Comparison of ENCODE assay signal across 22 cellular contexts in genomic region chr16:70342016-70342415, GRCh38. TPM values are rescaled to one million over a fixed set of nuclear protein-coding genes. Genes with fewer than 3 reads are reported as not detected.
DNase-seq lines count a peak whose midpoint lies in the region; TF ChIP-seq lines count a peak whose summit lies in the region.
"Had no signal": no experiment of that assay in that cellular context is flagged by ENCODE, and none has a peak within 500 bp of the region (broad histone marks: within the 10 kb centered on the region; RNA-seq: fewer than 3 reads in every experiment).

No MANE protein-coding gene starts in this region.

- DNase-seq in Calu3: no peak
- peak; percentile 12 for DNase-seq in WERI-Rb-1
- peak; percentile 24 for DNase-seq in myocyte (ENCODE audit: low read depth)
- no peak for DNase-seq in cerebellum (ENCODE audit: low spot score)
- DNase-seq in GM13977 (ENCODE audit: low spot score): no peak
- DNase-seq in NCI-H1930 (lab: John Stamatoyannopoulos, UW): no peak
- DNase-seq: activated CD4-positive, alpha-beta T cell treated with anti-CD3 and anti-CD28 coated beads for 1 hour; activated naive CD4-positive, alpha-beta T cell; activated T-cell treated with anti-CD3 and anti-CD28 coated beads, Interleukin-2, amount 50 U/mL, for 48 hours; cerebellar nuclear complex; DMS79 treated with DMSO at 0.1 percent for 48 hours; Kasumi-1; lower lobe of right lung; NCI-H1694 treated with DMSO at 0.1 percent for 48 hours; NCI-H69; sigmoid colon; stimulated activated CD4-positive, alpha-beta T cell treated with anti-CD3 and anti-CD28 coated beads, Interleukin-4, amount 100 ng/mL, for 4 hours; stimulated activated naive B cell treated with anti-CD40 and anti-IgM and Interleukin-4, amounts not matched to agents 10 μg/mL and 1 μg/mL and 100 μg/mL, for 72 hours; T-helper 1 cell had no signal

- H3K27me3 ChIP-seq in BLaER1: no peaks in the 10 kb centered on the region
- H3K27me3 ChIP-seq in WERI-Rb-1 (ENCODE audit: insufficient read depth, low read depth, severe bottlenecking): no peaks in the 10 kb centered on the region
- H3K27me3 ChIP-seq: sigmoid colon had no signal

- H3K27ac Mint-ChIP-seq in Calu3 (ENCODE audit: unreplicated experiment): peak overlapping the region; percentile 33
- H3K27ac Mint-ChIP-seq: stimulated activated naive B cell treated with anti-CD40 and anti-IgM and Interleukin-4, amounts not matched to agents 10 μg/mL and 1 μg/mL and 100 μg/mL, for 72 hours had no signal

- no peak overlapping the region for H3K4me3 Mint-ChIP-seq in Calu3 (ENCODE audit: low read depth, unreplicated experiment)
- H3K4me3 Mint-ChIP-seq: nephron; stimulated activated naive B cell treated with anti-CD40 and anti-IgM and Interleukin-4, amounts not matched to agents 10 μg/mL and 1 μg/mL and 100 μg/mL, for 72 hours had no signal

- H4K20me1 ChIP-seq in BLaER1: no peaks in the 10 kb centered on the region

- peaks cover under 1% of the 10 kb centered on the region; the same call in 1 of the 2 replicates for H3K36me3 ChIP-seq in BLaER1
- no peaks in the 10 kb centered on the region; the same call in 1 of the 2 replicates for H3K36me3 ChIP-seq in WERI-Rb-1
- H3K36me3 ChIP-seq: lower lobe of right lung, sigmoid colon had no signal

- no peak overlapping the region for H3K4me2 ChIP-seq in BLaER1

- H3K4me1 Mint-ChIP-seq in Calu3 (ENCODE audit: low read depth, unreplicated experiment): peaks cover 7% of the 10 kb centered on the region

- intact Hi-C loops in Calu3 (cut with micrococcal nuclease; ENCODE audit: unreplicated experiment): no loop called here

- H3K27me3 Mint-ChIP-seq in Calu3 (ENCODE audit: unreplicated experiment): no peaks in the 10 kb centered on the region
- H3K27me3 Mint-ChIP-seq: stimulated activated naive B cell treated with anti-CD40 and anti-IgM and Interleukin-4, amounts not matched to agents 10 μg/mL and 1 μg/mL and 100 μg/mL, for 72 hours had no signal

- no peaks in the 10 kb centered on the region for H3K9me3 Mint-ChIP-seq in Calu3 (ENCODE audit: low read depth, unreplicated experiment)
- H3K9me3 Mint-ChIP-seq: nephron; stimulated activated naive B cell treated with anti-CD40 and anti-IgM and Interleukin-4, amounts not matched to agents 10 μg/mL and 1 μg/mL and 100 μg/mL, for 72 hours had no signal

- in situ Hi-C loops in GM13977 (cut with MboI; ENCODE audit: low pct_unique_long_range_greater_than_20kb, low sequenced_read_pairs, unreplicated experiment): no loop called here

- 0 out of 2 replicates have a peak overlapping the region, but pooled peaks have one; percentile 1 for H3K9ac ChIP-seq in BLaER1

- H3K4me3 ChIP-seq in BLaER1: no peak overlapping the region
- H3K4me3 ChIP-seq in WERI-Rb-1 (ENCODE audit: low read depth, low read length): no peak overlapping the region
- H3K4me3 ChIP-seq: lower lobe of right lung, sigmoid colon had no signal

- no peak for TF ChIP-seq CTCF in Calu3 (IDR thresholded peaks at IDR 0.05; ENCODE audit: unreplicated experiment)
- no peak for TF ChIP-seq CTCF in WERI-Rb-1 (IDR thresholded peaks at IDR 0.05; ENCODE audit: low read depth, low read length)
- no peak for TF ChIP-seq CTCF in GM13977 (IDR thresholded peaks at IDR 0.05; ENCODE audit: extremely low read depth, insufficient read depth, missing control alignments)

- H3K36me3 Mint-ChIP-seq in Calu3 (ENCODE audit: insufficient read depth, unreplicated experiment): peaks cover 34% of the 10 kb centered on the region

- H3K27ac ChIP-seq in BLaER1 (no peak overlapping the region), WERI-Rb-1 (no peak overlapping the region)
- H3K27ac ChIP-seq: C4-2B, lower lobe of right lung, sigmoid colon had no signal

- no TSS peak for BruUV-seq in Calu3 (replicated peaks; lab: Mats Ljungman, UMichigan)

- no peaks in the 10 kb centered on the region for H3K9me3 ChIP-seq in BLaER1
- H3K9me3 ChIP-seq in WERI-Rb-1 (ENCODE audit: severe bottlenecking): no peaks in the 10 kb centered on the region
- H3K9me3 ChIP-seq: lower lobe of right lung, sigmoid colon had no signal

- peaks cover 21% of the 10 kb centered on the region for H3K4me1 ChIP-seq in BLaER1

- CTCF ChIA-PET in Calu3 (lab: Charles Lee): interaction anchor here (0.7 kb wide), 1 partner anchor 225 kb away, joined by 13 read pairs; no protein-coding TSS in a partner anchor

RNA-seq across cellular contexts. Expression of gene DDX19A, which starts 4.7 kb away (rescaled TPM):
- total RNA-seq in Calu3 (2022): 50.9 and 59.8 TPM in 2 replicates
- 43.2 and 43.7 TPM in 2 replicates for total RNA-seq in myocyte
- 37.5 TPM for polyA plus RNA-seq in myocyte (2012)
- total RNA-seq in cerebellum: 32.2 TPM

RNA-seq across cellular contexts. Expression of gene DDX19B, which starts 43.0 kb away (rescaled TPM):
- total RNA-seq in Calu3 (2022) (44.6 and 45.2 TPM in 2 replicates), myocyte (20.7 and 22.3 TPM in 2 replicates), cerebellum (24.3 TPM)
- polyA plus RNA-seq in myocyte (2012): 26.6 TPM

RNA-seq across cellular contexts. Expression of gene AARS1, which starts 52.7 kb away (rescaled TPM):
- total RNA-seq in Calu3 (2022) (241 and 261 TPM in 2 replicates), myocyte (91.5 and 92.1 TPM in 2 replicates), cerebellum (47.3 TPM)
- polyA plus RNA-seq in myocyte (2012): 133 TPM

Comparison
In these comparisons a context has a peak if more than half of its experiments do, and no peak if none do; other contexts are left out.
1. DNase-seq: peak in WERI-Rb-1 (single experiment) and myocyte (single experiment); none in Calu3 (single experiment), cerebellum (single experiment), GM13977 (single experiment) and NCI-H1930 (0 of 2).